Comparison of ENCODE assay signal across 2 cellular contexts in genomic region chr7:29500719-29501118, GRCh38.
TF ChIP-seq lines count a peak whose summit lies in the region.

No MANE protein-coding gene starts in this region.

TF ChIP-seq in SK-N-SH treated with all-trans-retinoic acid at 6 μM for 48 hours, 23 proteins besides CTCF, POLR2A, EP300 and RAD21 (continued from another document):
- TF ChIP-seq CREB5 (CRISPR knock-in tag; IDR thresholded peaks at IDR 0.05; ENCODE audit: low read depth), result no peak
- no peak for TF ChIP-seq BACH2 (CRISPR knock-in tag; IDR thresholded peaks at IDR 0.05; ENCODE audit: borderline replicate concordance)
- no peak for TF ChIP-seq TSHZ2 (CRISPR knock-in tag; IDR thresholded peaks at IDR 0.05)
- TF ChIP-seq POU6F1 (CRISPR knock-in tag; IDR thresholded peaks at IDR 0.05; ENCODE audit: borderline replicate concordance, low read depth), result no peak
- no peak for TF ChIP-seq PPARA (CRISPR knock-in tag; IDR thresholded peaks at IDR 0.05; ENCODE audit: borderline replicate concordance)

TF ChIP-seq in SK-N-SH, 30 proteins besides CTCF, POLR2A, EP300 and RAD21 (continued from another document):
- no peak for TF ChIP-seq REST (IDR thresholded peaks at IDR 0.05; ENCODE audit: low read depth, low read length)
- no peak for TF ChIP-seq ZBTB33 (IDR thresholded peaks at IDR 0.05; ENCODE audit: borderline replicate concordance, low read depth)
